Comparison of ENCODE assay signal across 17 cellular contexts in genomic region chr11:11390068-11390775, GRCh38. TPM values are rescaled to one million over a fixed set of nuclear protein-coding genes. Genes with fewer than 3 reads are reported as not detected.
"Had no signal": no experiment of that assay in that cellular context is flagged by ENCODE, and none has a peak within 500 bp of the region (broad histone marks: within the 10 kb centered on the region; RNA-seq: fewer than 3 reads in every experiment).

No MANE protein-coding gene starts in this region.

- H3K9me3 ChIP-seq: left ventricle myocardium inferior, lower lobe of right lung, psoas muscle had no signal

- ATAC-seq: effector memory CD8-positive, alpha-beta T cell; lower lobe of right lung; psoas muscle had no signal

- H3K4me1 ChIP-seq: parathyroid adenoma had no signal

- FAIRE-seq: endothelial cell of umbilical vein, small intestine had no signal

- H3K4me3 Mint-ChIP-seq: effector memory CD8-positive, alpha-beta T cell; memory B cell; natural killer cell treated with Interleukin-12 subunit alpha and Interleukin-12 subunit beta and Interleukin-15 and Interleukin-18, amount 100 ng/mL, for 72 hours had no signal

- H3K36me3 Mint-ChIP-seq: memory B cell; natural killer cell treated with Interleukin-12 subunit alpha and Interleukin-12 subunit beta and Interleukin-15 and Interleukin-18, amount 100 ng/mL, for 72 hours had no signal

- H3K27me3 ChIP-seq: hepatocyte had no signal

- H3K36me3 ChIP-seq: left ventricle myocardium inferior, lower lobe of right lung had no signal

- H3K4me3 ChIP-seq: hepatocyte, left ventricle myocardium inferior, lower lobe of right lung, psoas muscle had no signal

- H3K27ac ChIP-seq: hepatocyte, left ventricle myocardium inferior, lower lobe of right lung, parathyroid adenoma, psoas muscle had no signal

- DNase-seq: effector memory CD8-positive, alpha-beta T cell; foreskin melanocyte; head of caudate nucleus; islet precursor cell; left ventricle myocardium inferior; lower lobe of right lung; midbrain; occipital lobe; psoas muscle; stimulated activated CD4-positive, alpha-beta T cell treated with anti-CD3 and anti-CD28 coated beads, Interleukin-2, amount 100 ng/mL, for 48 hours; stimulated activated naive CD4-positive, alpha-beta T cell treated with Interleukin-2 at 50 U/mL for 16 hours had no signal

- H3K27ac Mint-ChIP-seq: effector memory CD8-positive, alpha-beta T cell; memory B cell; natural killer cell treated with Interleukin-12 subunit alpha and Interleukin-12 subunit beta and Interleukin-15 and Interleukin-18, amount 100 ng/mL, for 72 hours had no signal

- H3K9me3 Mint-ChIP-seq: effector memory CD8-positive, alpha-beta T cell; memory B cell; natural killer cell treated with Interleukin-12 subunit alpha and Interleukin-12 subunit beta and Interleukin-15 and Interleukin-18, amount 100 ng/mL, for 72 hours had no signal

- H3K4me1 Mint-ChIP-seq: memory B cell had no signal

RNA-seq across cellular contexts. Expression of gene CSNK2A3, which starts 37.2 kb away (rescaled TPM):
- total RNA-seq: endothelial cell of umbilical vein; natural killer cell treated with Interleukin-12 subunit alpha and Interleukin-12 subunit beta and Interleukin-15 and Interleukin-18, amount 100 ng/mL, for 72 hours had no signal
